ENCODE assay signal across 8 cellular contexts in genomic region chr3:154428369-154429206, GRCh38. TPM values are rescaled to one million over a fixed set of nuclear protein-coding genes. Genes with fewer than 3 reads are reported as not detected.
DNase-seq lines count a peak whose midpoint lies in the region; ATAC-seq, FAIRE-seq and TF ChIP-seq lines count a peak whose summit lies in the region.
"Had no signal": no experiment of that assay in that cellular context is flagged by ENCODE, and none has a peak within 500 bp of the region (broad histone marks: within the 10 kb centered on the region; RNA-seq: fewer than 3 reads in every experiment).

No MANE protein-coding gene starts in this region.

- H2AFZ ChIP-seq in astrocyte (ENCODE audit: low read depth, low read length) = peak overlapping the region; percentile 75

- FAIRE-seq in astrocyte (lab: Jason Lieb, UNC) = no peak

- peaks cover 4% of the 10 kb centered on the region for H3K4me1 Mint-ChIP-seq in astrocyte (ENCODE audit: low read depth, unreplicated experiment)
- no peaks in the 10 kb centered on the region for H3K4me1 Mint-ChIP-seq in stimulated activated effector memory CD8-positive, alpha-beta T cell treated with anti-CD3 and anti-CD28 coated beads, Interleukin-12 subunit alpha, Interleukin-12 subunit beta, amount 100 ng/mL, for 72 hours
- no peaks in the 10 kb centered on the region for H3K4me1 Mint-ChIP-seq in activated CD4-positive, alpha-beta memory T cell treated with anti-CD3 and anti-CD28 coated beads, Interleukin-2, amount 10 ng/mL, durations not matched to agents 7 days and 5 days

- peak overlapping the region; percentile 85 for H3K4me2 ChIP-seq in astrocyte (ENCODE audit: low read length)

- DNase-seq in NCI-H1930 (lab: John Stamatoyannopoulos, UW) (peak; percentile 20 to 29), astrocyte (ENCODE audit: low read depth) (no peak), iPS-NIHi7 (ENCODE audit: extremely low spot score) (peak; percentile 40), NCI-H1092 (lab: John Stamatoyannopoulos, UW) (no peak), epidermal melanocyte (ENCODE audit: insufficient read length, low spot score) (no peak)
- no peak for DNase-seq in stimulated activated effector memory CD8-positive, alpha-beta T cell treated with anti-CD3 and anti-CD28 coated beads, Interleukin-12 subunit alpha, Interleukin-12 subunit beta, amount 100 ng/mL, for 72 hours (ENCODE audit: low spot score in 2 of 2)
- DNase-seq in activated CD4-positive, alpha-beta memory T cell treated with anti-CD3 and anti-CD28 coated beads, Interleukin-2, amount 10 ng/mL, durations not matched to agents 7 days and 5 days = no peak
- DNase-seq: effector CD4-positive, alpha-beta T cell had no signal

- H3K4me1 ChIP-seq in astrocyte (ENCODE audit: insufficient read depth, low read length) = no peaks in the 10 kb centered on the region

- H3K4me3 Mint-ChIP-seq in astrocyte (ENCODE audit: unreplicated experiment) = peak overlapping the region; percentile 76
- no peak overlapping the region for H3K4me3 Mint-ChIP-seq in stimulated activated effector memory CD8-positive, alpha-beta T cell treated with anti-CD3 and anti-CD28 coated beads, Interleukin-12 subunit alpha, Interleukin-12 subunit beta, amount 100 ng/mL, for 72 hours
- H3K4me3 Mint-ChIP-seq in activated CD4-positive, alpha-beta memory T cell treated with anti-CD3 and anti-CD28 coated beads, Interleukin-2, amount 10 ng/mL, durations not matched to agents 7 days and 5 days = no peak overlapping the region

- peak overlapping the region; percentile 46 for H3K4me3 ChIP-seq in astrocyte (ENCODE audit: insufficient read depth, low read depth, low read length)

- no peaks in the 10 kb centered on the region for H3K36me3 ChIP-seq in astrocyte (ENCODE audit: insufficient read depth, low read length)

- H4K20me1 ChIP-seq in astrocyte (ENCODE audit: insufficient read depth, low read length) = no peaks in the 10 kb centered on the region

- TF ChIP-seq CTCF in astrocyte (IDR thresholded peaks at IDR 0.05; ENCODE audit: insufficient read depth, low read depth, low read length) = no peak

- H3K36me3 Mint-ChIP-seq in astrocyte (ENCODE audit: low read depth, unreplicated experiment) = no peaks in the 10 kb centered on the region
- no peaks in the 10 kb centered on the region for H3K36me3 Mint-ChIP-seq in stimulated activated effector memory CD8-positive, alpha-beta T cell treated with anti-CD3 and anti-CD28 coated beads, Interleukin-12 subunit alpha, Interleukin-12 subunit beta, amount 100 ng/mL, for 72 hours
- no peaks in the 10 kb centered on the region for H3K36me3 Mint-ChIP-seq in activated CD4-positive, alpha-beta memory T cell treated with anti-CD3 and anti-CD28 coated beads, Interleukin-2, amount 10 ng/mL, durations not matched to agents 7 days and 5 days (ENCODE audit: low read depth)

- peaks cover 34% of the 10 kb centered on the region for H3K27me3 Mint-ChIP-seq in astrocyte (ENCODE audit: low read depth, unreplicated experiment)
- peaks cover 37% of the 10 kb centered on the region for H3K27me3 Mint-ChIP-seq in activated CD4-positive, alpha-beta memory T cell treated with anti-CD3 and anti-CD28 coated beads, Interleukin-2, amount 10 ng/mL, durations not matched to agents 7 days and 5 days

- H3K9ac ChIP-seq in astrocyte (ENCODE audit: low read length) = no peak overlapping the region

- no peak overlapping the region for H3K27ac Mint-ChIP-seq in astrocyte (ENCODE audit: unreplicated experiment)
- no peak overlapping the region for H3K27ac Mint-ChIP-seq in stimulated activated effector memory CD8-positive, alpha-beta T cell treated with anti-CD3 and anti-CD28 coated beads, Interleukin-12 subunit alpha, Interleukin-12 subunit beta, amount 100 ng/mL, for 72 hours
- H3K27ac Mint-ChIP-seq in activated CD4-positive, alpha-beta memory T cell treated with anti-CD3 and anti-CD28 coated beads, Interleukin-2, amount 10 ng/mL, durations not matched to agents 7 days and 5 days = no peak overlapping the region

- no peaks in the 10 kb centered on the region for H3K9me3 ChIP-seq in astrocyte (ENCODE audit: insufficient read depth, low read depth, low read length)

- no peak overlapping the region for H3K27ac ChIP-seq in astrocyte (ENCODE audit: low read depth, low read length)

- no peaks in the 10 kb centered on the region for H3K9me3 Mint-ChIP-seq in astrocyte (ENCODE audit: unreplicated experiment)
- no peaks in the 10 kb centered on the region for H3K9me3 Mint-ChIP-seq in stimulated activated effector memory CD8-positive, alpha-beta T cell treated with anti-CD3 and anti-CD28 coated beads, Interleukin-12 subunit alpha, Interleukin-12 subunit beta, amount 100 ng/mL, for 72 hours
- no peaks in the 10 kb centered on the region for H3K9me3 Mint-ChIP-seq in activated CD4-positive, alpha-beta memory T cell treated with anti-CD3 and anti-CD28 coated beads, Interleukin-2, amount 10 ng/mL, durations not matched to agents 7 days and 5 days

- CTCF ChIA-PET in activated CD4-positive, alpha-beta memory T cell treated with anti-CD3 and anti-CD28 coated beads, Interleukin-2, amount 10 ng/mL, durations not matched to agents 7 days and 5 days (lab: Charles Lee) = no interaction called here

- peaks cover 28% of the 10 kb centered on the region for H3K27me3 ChIP-seq in astrocyte (ENCODE audit: insufficient read depth, low read length)

- peak; percentile 24 for ATAC-seq in stimulated activated effector memory CD8-positive, alpha-beta T cell treated with anti-CD3 and anti-CD28 coated beads, Interleukin-12 subunit alpha, Interleukin-12 subunit beta, amount 100 ng/mL, for 72 hours

- H3K79me2 ChIP-seq in astrocyte (ENCODE audit: insufficient read depth, low read length) = no peaks in the 10 kb centered on the region

- POLR2A ChIA-PET in activated CD4-positive, alpha-beta memory T cell treated with anti-CD3 and anti-CD28 coated beads, Interleukin-2, amount 10 ng/mL, durations not matched to agents 7 days and 5 days (lab: Charles Lee) = no interaction called here

RNA-seq across cellular contexts. Expression of gene GPR149, which starts 1.4 kb away (rescaled TPM):
- total RNA-seq in astrocyte = not detected in 2 replicates
- not detected for total RNA-seq in activated CD4-positive, alpha-beta memory T cell treated with anti-CD3 and anti-CD28 coated beads, Interleukin-2, amount 10 ng/mL, durations not matched to agents 7 days and 5 days

Comparison
In these comparisons a context has a peak if more than half of its experiments do, and no peak if none do; other contexts are left out.
1. DNase-seq: peak in NCI-H1930 (2 of 2) and iPS-NIHi7 (single experiment); none in astrocyte (single experiment), stimulated activated effector memory CD8-positive, alpha-beta T cell treated with anti-CD3 and anti-CD28 coated beads, Interleukin-12 subunit alpha, Interleukin-12 subunit beta, amount 100 ng/mL, for 72 hours (0 of 2), NCI-H1092 (single experiment), epidermal melanocyte (single experiment) and activated CD4-positive, alpha-beta memory T cell treated with anti-CD3 and anti-CD28 coated beads, Interleukin-2, amount 10 ng/mL, durations not matched to agents 7 days and 5 days (single experiment).